ENCODE assay signal across 8 cellular contexts in genomic region chr4:2963185-2964076, GRCh38. TPM values are rescaled to one million over a fixed set of nuclear protein-coding genes. Genes with fewer than 3 reads are reported as not detected.
DNase-seq lines count a peak whose midpoint lies in the region; ATAC-seq, FAIRE-seq and TF ChIP-seq lines count a peak whose summit lies in the region.

TSS of gene GRK4 (plus strand) at chr4:2963571. CDS start at chr4:2964071, 500 bp downstream.
TSS of gene NOP14 (minus strand) at chr4:2963406. CDS start at chr4:2963319, 87 bp downstream.

- CTCF ChIA-PET in activated CD4-positive, alpha-beta T cell treated with anti-CD3 and anti-CD28 coated beads for 36 hours (lab: Charles Lee) = interaction anchor here (0.6 to 3.0 kb wide), 18 partner anchors 9 to 1070 kb away, joined by 3 to 21 read pairs (median 4); no protein-coding TSS in a partner anchor

- ATAC-seq in HG03442 (IDR thresholded peaks at IDR 0.05; ENCODE audit: unreplicated experiment) = peak; percentile 91
- ATAC-seq in activated CD4-positive, alpha-beta T cell treated with anti-CD3 and anti-CD28 coated beads for 36 hours = peak; percentile 87

- H3K9me3 Mint-ChIP-seq in activated CD4-positive, alpha-beta T cell treated with anti-CD3 and anti-CD28 coated beads for 36 hours (ENCODE audit: low read depth) = no peaks in the 10 kb centered on the region

- peaks cover 25% of the 10 kb centered on the region for H3K36me3 Mint-ChIP-seq in activated CD4-positive, alpha-beta T cell treated with anti-CD3 and anti-CD28 coated beads for 36 hours (ENCODE audit: low read depth)

- peaks cover 33% of the 10 kb centered on the region for H3K4me1 Mint-ChIP-seq in activated CD4-positive, alpha-beta T cell treated with anti-CD3 and anti-CD28 coated beads for 36 hours

- H3K27me3 Mint-ChIP-seq in activated CD4-positive, alpha-beta T cell treated with anti-CD3 and anti-CD28 coated beads for 36 hours = no peaks in the 10 kb centered on the region

- H3K4me3 ChIP-seq in BLaER1 (peak within 1 kb of the TSS; percentile 82), choroid plexus epithelial cell (ENCODE audit: low read depth, low read length) (peak within 1 kb of the TSS; percentile 96)

- DNase-seq in GM19239 (ENCODE audit: insufficient read length, low spot score) = peak; percentile 96
- peak; percentile 92 for DNase-seq in NCI-H510A (lab: John Stamatoyannopoulos, UW)
- DNase-seq in activated CD4-positive, alpha-beta T cell treated with anti-CD3 and anti-CD28 coated beads for 36 hours = peak; percentile 99
- peak; percentile 99 for DNase-seq in choroid plexus epithelial cell (ENCODE audit: low read depth)
- DNase-seq in kidney tubule cell (ENCODE audit: low spot score) = peak; percentile 98
- DNase-seq in stimulated activated CD4-positive, alpha-beta T cell treated with anti-CD3 and anti-CD28 coated beads, Interleukin-1b, Interleukin-23, amount 100 ng/mL, for 1 hour (ENCODE audit: low read depth in 2 of 2) = peak; percentile 82 to 92

- POLR2A ChIA-PET in activated CD4-positive, alpha-beta T cell treated with anti-CD3 and anti-CD28 coated beads for 36 hours (lab: Charles Lee) = interaction anchor here (0.6 to 3.7 kb wide), 10 partner anchors 9 to 996 kb away, joined by 3 to 21 read pairs (median 4); no protein-coding TSS in a partner anchor

- peak within 1 kb of the TSS; percentile 86 for H3K27ac Mint-ChIP-seq in activated CD4-positive, alpha-beta T cell treated with anti-CD3 and anti-CD28 coated beads for 36 hours

- intact Hi-C loops in activated CD4-positive, alpha-beta T cell treated with anti-CD3 and anti-CD28 coated beads for 36 hours (cut with DNase I, micrococcal nuclease) = loop anchor here (1.0 to 5.0 kb wide), 21 partner anchors 29 to 1616 kb away; partner anchors contain the start of genes FAM193A (in 2 of the 2), ADD1 (in 1 of the 2), CFAP99 (in 1 of the 2) and HAUS3 (in 1 of the 2)

- TF ChIP-seq CTCF in choroid plexus epithelial cell (conservative IDR thresholded peaks at IDR 0.05; ENCODE audit: low read depth, low read length) = no peak

- H3K27ac ChIP-seq in BLaER1 = peak within 1 kb of the TSS; percentile 94

- H4K20me1 ChIP-seq in BLaER1 = peaks cover 38% of the 10 kb centered on the region

- peak within 1 kb of the TSS; percentile 83 for H3K4me3 Mint-ChIP-seq in activated CD4-positive, alpha-beta T cell treated with anti-CD3 and anti-CD28 coated beads for 36 hours

- peaks cover 19% of the 10 kb centered on the region for H3K36me3 ChIP-seq in BLaER1

- H3K4me1 ChIP-seq in BLaER1 = peaks cover 27% of the 10 kb centered on the region

- no peaks in the 10 kb centered on the region for H3K9me3 ChIP-seq in BLaER1

- peak; percentile 98 for FAIRE-seq in GM19239 (lab: Jason Lieb, UNC)

- peak within 1 kb of the TSS; percentile 96 for H3K9ac ChIP-seq in BLaER1

- peak within 1 kb of the TSS; percentile 94 for H3K4me2 ChIP-seq in BLaER1

- no peaks in the 10 kb centered on the region for H3K27me3 ChIP-seq in BLaER1

RNA-seq across cellular contexts. Expression of gene GRK4, which starts in this region (rescaled TPM):
- total RNA-seq in activated CD4-positive, alpha-beta T cell treated with anti-CD3 and anti-CD28 coated beads for 36 hours = 1 to 10 TPM; 2.4 to 2.5 TPM

RNA-seq across cellular contexts. Expression of gene NOP14, which starts in this region (rescaled TPM):
- 100 to 1,000 TPM in 1 of 2 experiments, 10 to 100 TPM in 1; 86.8 to 106 TPM for total RNA-seq in activated CD4-positive, alpha-beta T cell treated with anti-CD3 and anti-CD28 coated beads for 36 hours

Comparison
In these comparisons a context has a peak if more than half of its experiments do, and no peak if none do; other contexts are left out.
1. Peak in every context shown above with its lines: DNase-seq, ATAC-seq, H3K4me3 ChIP-seq and H3K27ac ChIP-seq.